ENCODE assay signal across 1 cellular context in genomic region chr3:195153121-195153520, GRCh38.
TF ChIP-seq lines count a peak whose summit lies in the region.

No MANE protein-coding gene starts in this region.

TF ChIP-seq in K562, 482 proteins besides CTCF, POLR2A, EP300 and RAD21 (continued from another document and continues in another):
- TF ChIP-seq MGA (IDR thresholded peaks at IDR 0.05) = 0 out of 2 replicates have a peak, but pooled peaks have one; percentile 10
- TF ChIP-seq GMEB1 (CRISPR knock-in tag; IDR thresholded peaks at IDR 0.05) = no peak
- no peak for TF ChIP-seq THAP7 (CRISPR knock-in tag; IDR thresholded peaks at IDR 0.05)
- peak; percentile 69; the same call in 1 of the 2 replicates for TF ChIP-seq ZBTB33 (CRISPR knock-in tag; IDR thresholded peaks at IDR 0.05)
- TF ChIP-seq PML (IDR thresholded peaks at IDR 0.05; ENCODE audit: low read length) = no peak
- TF ChIP-seq PURB (CRISPR knock-in tag; IDR thresholded peaks at IDR 0.05; ENCODE audit: low read depth) = no peak
- no peak for TF ChIP-seq PHTF2 (CRISPR knock-in tag; IDR thresholded peaks at IDR 0.05)
- TF ChIP-seq THRB (CRISPR knock-in tag; conservative IDR thresholded peaks at IDR 0.05) = no peak
- TF ChIP-seq ATF4 (CRISPR knock-in tag; IDR thresholded peaks at IDR 0.05) = no peak
- TF ChIP-seq RREB1 (CRISPR knock-in tag; IDR thresholded peaks at IDR 0.05) = no peak
- TF ChIP-seq ZNF311 (CRISPR knock-in tag; IDR thresholded peaks at IDR 0.05) = 0 out of 2 replicates have a peak, but pooled peaks have one; percentile 14
- TF ChIP-seq HMGN3 (IDR thresholded peaks at IDR 0.05; ENCODE audit: borderline replicate concordance, extremely low read depth, insufficient read length, low read depth, low read length) = no peak
- TF ChIP-seq GATAD2A (IDR thresholded peaks at IDR 0.05) = no peak
- TF ChIP-seq CXXC5 (CRISPR knock-in tag; IDR thresholded peaks at IDR 0.05) = peak; percentile 22; the same call in 1 of the 2 replicates
- no peak for TF ChIP-seq NFRKB (IDR thresholded peaks at IDR 0.05; ENCODE audit: low read depth)
- no peak for TF ChIP-seq IRF9 (tag; IDR thresholded peaks at IDR 0.05)
- TF ChIP-seq TEAD1 (CRISPR knock-in tag; IDR thresholded peaks at IDR 0.05) = no peak
- TF ChIP-seq ZNF740 (CRISPR knock-in tag; IDR thresholded peaks at IDR 0.05) = no peak
- TF ChIP-seq ZNF740 (tag; IDR thresholded peaks at IDR 0.05) = no peak
- no peak for TF ChIP-seq ZNF197 (CRISPR knock-in tag; IDR thresholded peaks at IDR 0.05; ENCODE audit: low read depth)
- TF ChIP-seq ZNF12 (CRISPR knock-in tag; IDR thresholded peaks at IDR 0.05) = no peak
- TF ChIP-seq KAT8 (IDR thresholded peaks at IDR 0.05; ENCODE audit: low read depth) = no peak
- TF ChIP-seq ZFX (CRISPR knock-in tag; IDR thresholded peaks at IDR 0.05) = no peak
- no peak for TF ChIP-seq PRPF4 (IDR thresholded peaks at IDR 0.05; ENCODE audit: insufficient read depth, low read depth, low read length, poor library complexity, severe bottlenecking)
